ENCODE assay signal across 1 cellular context in genomic region chr3:120274739-120275167, GRCh38.
A peak's percentile ranks its signal among the peaks of the same experiment; 100 is the strongest.
TF ChIP-seq lines count a peak whose summit lies in the region.

No MANE protein-coding gene starts in this region.

TF ChIP-seq in HepG2, 621 proteins besides CTCF, POLR2A, EP300 and RAD21 (continued from another document and continues in another):
- no peak for TF ChIP-seq FOXP1 (IDR thresholded peaks at IDR 0.05)
- TF ChIP-seq FOXP1 (CRISPR knock-in tag; IDR thresholded peaks at IDR 0.05): peak; percentile 61
- TF ChIP-seq TBX2 (CRISPR knock-in tag; IDR thresholded peaks at IDR 0.05; ENCODE audit: borderline replicate concordance): peak; percentile 87
- TF ChIP-seq SMAD3 (CRISPR knock-in tag; IDR thresholded peaks at IDR 0.05): peak; percentile 86
- 0 out of 2 replicates have a peak, but pooled peaks have one; percentile 13 for TF ChIP-seq DRAP1 (CRISPR knock-in tag; IDR thresholded peaks at IDR 0.05)
- no peak for TF ChIP-seq ZNF558 (CRISPR knock-in tag; IDR thresholded peaks at IDR 0.05; ENCODE audit: borderline replicate concordance)
- no peak for TF ChIP-seq UBTF (CRISPR knock-in tag; IDR thresholded peaks at IDR 0.05)
- TF ChIP-seq NFYB (CRISPR knock-in tag; IDR thresholded peaks at IDR 0.05): peak; percentile 54
- TF ChIP-seq ZBTB7B (CRISPR knock-in tag; IDR thresholded peaks at IDR 0.05): 0 out of 2 replicates have a peak, but pooled peaks have one; percentile 22
- TF ChIP-seq JUNB (CRISPR knock-in tag; IDR thresholded peaks at IDR 0.05; ENCODE audit: borderline replicate concordance): 0 out of 2 replicates have a peak, but pooled peaks have one; percentile 26
- peak; percentile 83 for TF ChIP-seq PAXIP1 (CRISPR knock-in tag; conservative IDR thresholded peaks at IDR 0.05)
- TF ChIP-seq BRD4 (CRISPR knock-in tag; IDR thresholded peaks at IDR 0.05): no peak
- no peak for TF ChIP-seq TEAD2 (CRISPR knock-in tag; IDR thresholded peaks at IDR 0.05)
- TF ChIP-seq HIC2 (CRISPR knock-in tag; IDR thresholded peaks at IDR 0.05; ENCODE audit: low read depth): no peak
- no peak for TF ChIP-seq KLF11 (CRISPR knock-in tag; IDR thresholded peaks at IDR 0.05)
- peak; percentile 80; the same call in 1 of the 2 replicates for TF ChIP-seq ZNF350 (CRISPR knock-in tag; IDR thresholded peaks at IDR 0.05; ENCODE audit: borderline replicate concordance, low read depth)
- TF ChIP-seq RXRA (CRISPR knock-in tag; IDR thresholded peaks at IDR 0.05): peak; percentile 68; the same call in 1 of the 2 replicates
- no peak for TF ChIP-seq XBP1 (CRISPR knock-in tag; IDR thresholded peaks at IDR 0.05)
- peak; percentile 74 for TF ChIP-seq HDAC1 (CRISPR knock-in tag; IDR thresholded peaks at IDR 0.05)
- no peak for TF ChIP-seq KAT7 (CRISPR knock-in tag; IDR thresholded peaks at IDR 0.05; ENCODE audit: borderline replicate concordance)
- TF ChIP-seq CBX5 (CRISPR knock-in tag; IDR thresholded peaks at IDR 0.05; ENCODE audit: borderline replicate concordance): peak; percentile 63; the same call in 1 of the 2 replicates
- no peak for TF ChIP-seq SIN3B (IDR thresholded peaks at IDR 0.05; ENCODE audit: low read length)
- TF ChIP-seq ARNTL (CRISPR knock-in tag; IDR thresholded peaks at IDR 0.05): peak; percentile 95
- no peak for TF ChIP-seq ZNF354B (CRISPR knock-in tag; IDR thresholded peaks at IDR 0.05)
- TF ChIP-seq CSRNP2 (CRISPR knock-in tag; conservative IDR thresholded peaks at IDR 0.05; ENCODE audit: low read depth): no peak
- TF ChIP-seq BCL3 (CRISPR knock-in tag; IDR thresholded peaks at IDR 0.05): no peak
- no peak for TF ChIP-seq ZNF33B (CRISPR knock-in tag; IDR thresholded peaks at IDR 0.05)
- TF ChIP-seq ZNF138 (CRISPR knock-in tag; IDR thresholded peaks at IDR 0.05; ENCODE audit: low read depth): no peak
- TF ChIP-seq ZNF816 (CRISPR knock-in tag; IDR thresholded peaks at IDR 0.05; ENCODE audit: borderline replicate concordance): peak; percentile 35; the same call in 1 of the 2 replicates
- TF ChIP-seq ZBTB21 (CRISPR knock-in tag; IDR thresholded peaks at IDR 0.05): no peak
- peak; percentile 56 for TF ChIP-seq NFYC (CRISPR knock-in tag; IDR thresholded peaks at IDR 0.05)
- TF ChIP-seq ZNF274 (CRISPR knock-in tag; IDR thresholded peaks at IDR 0.05): no peak
- peak; percentile 94 for TF ChIP-seq GATAD2A (CRISPR knock-in tag; IDR thresholded peaks at IDR 0.05)
- TF ChIP-seq CEBPG (CRISPR knock-in tag; IDR thresholded peaks at IDR 0.05): peak; percentile 58; the same call in 1 of the 2 replicates
- no peak for TF ChIP-seq HNRNPL (IDR thresholded peaks at IDR 0.05; ENCODE audit: low read depth, low read length)
- TF ChIP-seq ZNF850 (CRISPR knock-in tag; conservative IDR thresholded peaks at IDR 0.05): no peak
- no peak for TF ChIP-seq ZNF260 (CRISPR knock-in tag; IDR thresholded peaks at IDR 0.05; ENCODE audit: borderline replicate concordance, low read depth)
- no peak for TF ChIP-seq THAP9 (CRISPR knock-in tag; IDR thresholded peaks at IDR 0.05; ENCODE audit: borderline replicate concordance)
- no peak for TF ChIP-seq ZNF552 (CRISPR knock-in tag; IDR thresholded peaks at IDR 0.05; ENCODE audit: borderline replicate concordance)
- TF ChIP-seq AHDC1 (CRISPR knock-in tag; IDR thresholded peaks at IDR 0.05; ENCODE audit: borderline replicate concordance): peak; percentile 56; the same call in 1 of the 2 replicates
- TF ChIP-seq BCL6 (CRISPR knock-in tag; IDR thresholded peaks at IDR 0.05): peak; percentile 94
- no peak for TF ChIP-seq ZNF576 (CRISPR knock-in tag; IDR thresholded peaks at IDR 0.05)
